1 cellular context compared by ENCODE assay signal in genomic region chr14:23102801-23103200, GRCh38.
A peak's percentile ranks its signal among the peaks of the same experiment; 100 is the strongest.
TF ChIP-seq lines count a peak whose summit lies in the region.

No MANE protein-coding gene starts in this region.

TF ChIP-seq in K562, 482 proteins besides CTCF, POLR2A, EP300 and RAD21:
- TF ChIP-seq PRMT5 (CRISPR knock-in tag; IDR thresholded peaks at IDR 0.05) (no peak), PKNOX1 (IDR thresholded peaks at IDR 0.05) (0 out of 2 replicates have a peak, but pooled peaks have one; percentile 37)
